In the genomic region with DNA sequence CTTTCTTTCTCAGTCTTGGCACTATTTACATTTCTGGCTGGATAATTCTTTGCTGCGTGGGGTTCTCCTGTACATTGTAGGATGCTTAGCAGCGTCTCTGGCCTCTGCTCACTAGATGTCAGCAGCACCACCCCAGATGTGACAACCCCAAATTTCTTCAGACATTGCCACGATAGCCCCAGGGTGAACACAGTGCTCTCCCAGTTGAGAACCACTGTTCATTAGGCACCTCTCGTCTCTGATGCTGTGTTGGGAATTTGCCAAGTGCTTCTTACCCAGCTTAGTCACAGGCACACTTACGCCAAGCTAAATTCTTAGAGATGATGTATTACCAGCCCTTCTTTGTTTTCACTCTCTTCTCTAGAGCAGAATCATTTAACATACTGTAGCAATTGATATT, we compare ENCODE assay signal across 13 cellular contexts. TPM values are rescaled to one million over a fixed set of nuclear protein-coding genes. Genes with fewer than 3 reads are reported as not detected.
DNase-seq lines count a peak whose midpoint lies in the region; TF ChIP-seq lines count a peak whose summit lies in the region.
"Had no signal": no experiment of that assay in that cellular context is flagged by ENCODE, and none has a peak within 500 bp of the region (broad histone marks: within the 10 kb centered on the region; RNA-seq: fewer than 3 reads in every experiment).

No MANE protein-coding gene starts in this region.

- peaks cover 9% of the 10 kb centered on the region for H3K4me1 ChIP-seq in stomach smooth muscle (ENCODE audit: control insufficient read depth, insufficient read depth, low read length)
- H3K4me1 ChIP-seq: ascending aorta had no signal

- DNase-seq in NCI-H345 (lab: John Stamatoyannopoulos, UW) (peak; percentile 1), NCI-H345 treated with DMSO at 0.1 percent for 48 hours (lab: John Stamatoyannopoulos, UW; ENCODE audit: unreplicated experiment) (no peak), chondrocyte (ENCODE audit: low spot score) (no peak), caudate nucleus (lab: John Stamatoyannopoulos, UW) (no peak), NCI-H128 (lab: John Stamatoyannopoulos, UW; ENCODE audit: unreplicated experiment) (no peak)
- DNase-seq: 8988T; activated CD4-positive, alpha-beta T cell treated with anti-CD3 and anti-CD28 coated beads, Interleukin-2, amount 50 U/mL, for 1 hour; naive thymus-derived CD4-positive, alpha-beta T cell; NCI-H2081; tibial artery had no signal

- H3K36me3 ChIP-seq in stomach smooth muscle (ENCODE audit: control insufficient read depth in 2 of 2, insufficient read depth in 2 of 2, low read length in 2 of 2), result peaks cover 0 to 6% of the 10 kb centered on the region in 2 donors

- peak overlapping the region; percentile 79 for H3K27ac Mint-ChIP-seq in chondrocyte (ENCODE audit: unreplicated experiment)
- H3K27ac Mint-ChIP-seq: naive thymus-derived CD4-positive, alpha-beta T cell had no signal

- H3K9me3 ChIP-seq in stomach smooth muscle (ENCODE audit: control insufficient read depth in 2 of 2, low read length in 2 of 2), result no peaks in the 10 kb centered on the region
- H3K9me3 ChIP-seq: ascending aorta, tibial artery had no signal

- H3K27me3 Mint-ChIP-seq in chondrocyte (ENCODE audit: low read depth), result no peaks in the 10 kb centered on the region
- H3K27me3 Mint-ChIP-seq: naive thymus-derived CD4-positive, alpha-beta T cell had no signal

- TF ChIP-seq CTCF in chondrocyte (IDR thresholded peaks at IDR 0.05), result peak; percentile 50

- H3K9me3 Mint-ChIP-seq in chondrocyte (ENCODE audit: low read depth), result no peaks in the 10 kb centered on the region
- H3K9me3 Mint-ChIP-seq: naive thymus-derived CD4-positive, alpha-beta T cell had no signal

- H3K36me3 Mint-ChIP-seq in chondrocyte (ENCODE audit: low read depth), result peaks cover 1% of the 10 kb centered on the region

- no peak overlapping the region for H3K4me3 Mint-ChIP-seq in chondrocyte (ENCODE audit: unreplicated experiment)
- H3K4me3 Mint-ChIP-seq: naive thymus-derived CD4-positive, alpha-beta T cell had no signal

- H3K9ac ChIP-seq in stomach smooth muscle (ENCODE audit: low read length in 2 of 2), result no peak overlapping the region

- H3K4me1 Mint-ChIP-seq in chondrocyte (ENCODE audit: low read depth), result peaks cover 32% of the 10 kb centered on the region

- peak overlapping the region; percentile 3 for H3K27ac ChIP-seq in stomach smooth muscle (ENCODE audit: low read length)
- no peak overlapping the region for H3K27ac ChIP-seq in caudate nucleus (ENCODE audit: low read depth, low read length)
- H3K27ac ChIP-seq: ascending aorta, SK-N-MC, tibial artery had no signal

- no peaks in the 10 kb centered on the region for H3K27me3 ChIP-seq in stomach smooth muscle (ENCODE audit: control insufficient read depth in 1 of 2, insufficient read depth in 2 of 2, low read length in 2 of 2)
- H3K27me3 ChIP-seq: ascending aorta, tibial artery had no signal

- H3K4me3 ChIP-seq in stomach smooth muscle (ENCODE audit: low read length in 2 of 2), result no peak overlapping the region
- H3K4me3 ChIP-seq: ascending aorta, SK-N-MC, tibial artery had no signal

RNA-seq across cellular contexts. Expression of a gene that starts 9.4 kb away (rescaled TPM):
- total RNA-seq in chondrocyte, result 1.5 to 2.3 TPM (median 2.1 TPM) in 3 replicates

RNA-seq across cellular contexts. Expression of a gene that starts 19.0 kb away (rescaled TPM):
- 1.6 to 4.0 TPM (median 2.1 TPM) in 3 replicates for total RNA-seq in chondrocyte
- total RNA-seq: ascending aorta had no signal

RNA-seq across cellular contexts. Expression of a gene that starts 25.2 kb away (rescaled TPM):
- total RNA-seq in chondrocyte, result not detected in 3 replicates
- total RNA-seq: ascending aorta; naive thymus-derived CD4-positive, alpha-beta T cell had no signal

RNA-seq across cellular contexts. Expression of a gene that starts 57.5 kb away (rescaled TPM):
- 0.39 TPM in 1 of 3 replicates, not detected in the others for total RNA-seq in chondrocyte
- total RNA-seq: ascending aorta had no signal
